In genomic region chr18:57807336-57808117, GRCh38 we compare ENCODE assay signal across 12 cellular contexts. TPM values are rescaled to one million over a fixed set of nuclear protein-coding genes. Genes with fewer than 3 reads are reported as not detected.
DNase-seq lines count a peak whose midpoint lies in the region; FAIRE-seq and TF ChIP-seq lines count a peak whose summit lies in the region.
"Had no signal": no experiment of that assay in that cellular context is flagged by ENCODE, and none has a peak within 500 bp of the region (broad histone marks: within the 10 kb centered on the region; RNA-seq: fewer than 3 reads in every experiment).

No MANE protein-coding gene starts in this region.

- no peaks in the 10 kb centered on the region for H3K27me3 ChIP-seq in endothelial cell of umbilical vein (ENCODE audit: control insufficient read depth in 2 of 2, insufficient read depth in 2 of 2, low read length in 2 of 2)
- no peaks in the 10 kb centered on the region for H3K27me3 ChIP-seq in WERI-Rb-1 (ENCODE audit: insufficient read depth, low read depth, severe bottlenecking)

- no peaks in the 10 kb centered on the region for H3K9me1 ChIP-seq in endothelial cell of umbilical vein (replicated peaks; ENCODE audit: control insufficient read depth, extremely low read depth, insufficient read depth, low read length)

- no peak for FAIRE-seq in endothelial cell of umbilical vein (lab: Jason Lieb, UNC)

- no peaks in the 10 kb centered on the region for H3K36me3 Mint-ChIP-seq in osteocyte (ENCODE audit: unreplicated experiment)

- H3K4me1 Mint-ChIP-seq in osteocyte (ENCODE audit: unreplicated experiment): peaks cover 40% of the 10 kb centered on the region
- H3K4me1 Mint-ChIP-seq: nephron progenitor cell had no signal

- dilution Hi-C loops in endothelial cell of umbilical vein (cut with MboI; ENCODE audit: extremely low pct_ligation_motif_present, low sequenced_read_pairs): no loop called here

- H3K27ac ChIP-seq in endothelial cell of umbilical vein (ENCODE audit: insufficient read depth, low read depth, low read length): peak overlapping the region; percentile 93
- H3K27ac ChIP-seq in WERI-Rb-1: no peak overlapping the region

- CTCF ChIA-PET in endothelial cell of umbilical vein (lab: Charles Lee): interaction anchor here (0.6 to 1.6 kb wide), 11 partner anchors 12 to 314 kb away, joined by 3 to 6 read pairs (median 4); no protein-coding TSS in a partner anchor

- H3K9me3 ChIP-seq in endothelial cell of umbilical vein (replicated peaks; ENCODE audit: control insufficient read depth, insufficient read depth, low read length) (no peaks in the 10 kb centered on the region), WERI-Rb-1 (ENCODE audit: severe bottlenecking) (peaks cover 15% of the 10 kb centered on the region)

- no peaks in the 10 kb centered on the region for H4K20me1 ChIP-seq in endothelial cell of umbilical vein (replicated peaks; ENCODE audit: control insufficient read depth, extremely low read depth, insufficient read depth, low read length)

- TF ChIP-seq CTCF in AG10803 (conservative IDR thresholded peaks at IDR 0.05; ENCODE audit: low read length) (no peak), endothelial cell of umbilical vein (IDR thresholded peaks at IDR 0.05; ENCODE audit: extremely low read depth in 1 of 2, insufficient read depth in 1 of 2, low read depth in 1 of 2, low read length in 2 of 2) (no peak), osteocyte (IDR thresholded peaks at IDR 0.05) (no peak), WERI-Rb-1 (IDR thresholded peaks at IDR 0.05; ENCODE audit: low read depth, low read length) (no peak)

- H3K4me1 ChIP-seq in endothelial cell of umbilical vein (ENCODE audit: control insufficient read depth, extremely low read depth, insufficient read depth, low read length): peaks cover 43% of the 10 kb centered on the region

- H3K9ac ChIP-seq in endothelial cell of umbilical vein (replicated peaks; ENCODE audit: extremely low read depth, insufficient read depth, low read length): peak overlapping the region; percentile 78

- peak overlapping the region; percentile 92 for H3K27ac Mint-ChIP-seq in osteocyte (ENCODE audit: unreplicated experiment)
- H3K27ac Mint-ChIP-seq: nephron progenitor cell had no signal

- no peaks in the 10 kb centered on the region for H3K36me3 ChIP-seq in endothelial cell of umbilical vein (ENCODE audit: control insufficient read depth in 2 of 2, extremely low read depth in 1 of 2, insufficient read depth in 2 of 2, low read length in 2 of 2)
- no peaks in the 10 kb centered on the region for H3K36me3 ChIP-seq in WERI-Rb-1

- H3K4me3 ChIP-seq in AG10803 (ENCODE audit: low read length) (peak overlapping the region; percentile 0; the same call in 1 of the 2 replicates), endothelial cell of umbilical vein (replicated peaks in 1 of 3; ENCODE audit: insufficient read depth in 1 of 3, low read depth in 1 of 3, low read length in 3 of 3) (peak overlapping the region in 1 of 3 experiments; percentile 23), WERI-Rb-1 (ENCODE audit: low read depth, low read length) (no peak overlapping the region)

- TF ChIP-seq POLR2A in endothelial cell of umbilical vein (IDR thresholded peaks at IDR 0.05; ENCODE audit: low read depth, low read length): no peak

- POLR2A ChIA-PET in endothelial cell of umbilical vein (lab: Charles Lee): interaction anchor here (1.1 to 1.3 kb wide), 3 partner anchors 10 to 23 kb away, joined by 3 read pairs; no protein-coding TSS in a partner anchor

- DNase-seq in AG10803 (ENCODE audit: low read depth) (peak; percentile 88), NCI-H1048 (lab: John Stamatoyannopoulos, UW) (peak; percentile 33), endothelial cell of umbilical vein (ENCODE audit: low read depth, low spot score) (peak; percentile 88), osteocyte (ENCODE audit: extremely low spot score, unreplicated experiment) (no peak), WERI-Rb-1 (no peak), ureter (ENCODE audit: low spot score) (no peak), HPDE6-E6E7 (ENCODE audit: extremely low spot score) (no peak)
- no peak for DNase-seq in effector CD8-positive, alpha-beta T cell (lab: John Stamatoyannopoulos, UW)
- DNase-seq: activated T-cell treated with anti-CD3 and anti-CD28 coated beads, Interleukin-2, amount 50 U/mL, for 1 hour; NCI-H146; nephron progenitor cell; stimulated activated CD4-positive, alpha-beta T cell treated with anti-CD3 and anti-CD28 coated beads, Interleukin-2, amount 100 ng/mL, for 24 hours had no signal

- intact Hi-C loops in endothelial cell of umbilical vein (cut with micrococcal nuclease): loop anchor here (1.0 to 2.0 kb wide), 5 partner anchors 13 to 177 kb away; no protein-coding TSS in a partner anchor

- H3K27me3 Mint-ChIP-seq in osteocyte (ENCODE audit: unreplicated experiment): no peaks in the 10 kb centered on the region

- H3K9me3 Mint-ChIP-seq in osteocyte (ENCODE audit: unreplicated experiment): no peaks in the 10 kb centered on the region

- BruUV-seq in endothelial cell of umbilical vein (replicated peaks; lab: Mats Ljungman, UMichigan): TSS peak; percentile 41

- H3K4me3 Mint-ChIP-seq in osteocyte (ENCODE audit: unreplicated experiment): no peak overlapping the region
- H3K4me3 Mint-ChIP-seq: nephron progenitor cell had no signal

- H3K79me2 ChIP-seq in endothelial cell of umbilical vein (ENCODE audit: control insufficient read depth, insufficient read depth, low read length): peaks cover 2% of the 10 kb centered on the region

- no peak overlapping the region for H2AFZ ChIP-seq in endothelial cell of umbilical vein (ENCODE audit: low read depth, low read length)

- peak overlapping the region; percentile 73 for H3K4me2 ChIP-seq in endothelial cell of umbilical vein (ENCODE audit: insufficient read depth, low read length)

TF ChIP-seq in endothelial cell of umbilical vein, 7 proteins besides CTCF, POLR2A, EP300 and RAD21:
- TF ChIP-seq FOS (IDR thresholded peaks at IDR 0.05; ENCODE audit: borderline replicate concordance, insufficient read depth, low read length): peak; percentile 33
- peak; percentile 87 for TF ChIP-seq GATA2 (IDR thresholded peaks at IDR 0.05; ENCODE audit: insufficient read depth, insufficient read length, low read depth, low read length)
- TF ChIP-seq JUN (IDR thresholded peaks at IDR 0.05; ENCODE audit: borderline replicate concordance, insufficient read depth, insufficient read length, low read depth): peak; percentile 78
- no peak for TF ChIP-seq EZH2 (IDR thresholded peaks at IDR 0.05; ENCODE audit: borderline replicate concordance, low read depth, low read length, severe bottlenecking)
- no peak for TF ChIP-seq POLR2AphosphoS5 (IDR thresholded peaks at IDR 0.05; ENCODE audit: insufficient read depth, low read depth, low read length)
- TF ChIP-seq MYC (IDR thresholded peaks at IDR 0.05; ENCODE audit: low read depth, low read length): no peak

RNA-seq across cellular contexts. Expression of gene ATP8B1, which starts 4.4 kb away (rescaled TPM):
- total RNA-seq in endothelial cell of umbilical vein (86.5 and 100 TPM in 2 replicates), osteocyte (38.5 and 38.7 TPM in 2 replicates), ureter (171 TPM)
- 42.7 and 49.3 TPM in 2 replicates for polyA plus RNA-seq in endothelial cell of umbilical vein
- polyA plus RNA-seq in endothelial cell of umbilical vein (2011; cell fraction: cytosol; rRNA removed): 32.7 and 33.4 TPM in 2 replicates
- 82.2 and 90.1 TPM in 2 replicates for polyA plus RNA-seq in endothelial cell of umbilical vein (2011; cell fraction: nucleus; rRNA removed)
- 17.7 and 27.5 TPM in 2 replicates for polyA plus RNA-seq in endothelial cell of umbilical vein (2012)
- polyA minus RNA-seq in endothelial cell of umbilical vein: 164 and 167 TPM in 2 replicates
- 0.72 TPM for polyA minus RNA-seq in endothelial cell of umbilical vein (2011; cell fraction: cytosol; rRNA and poly(A)+ RNA removed)
- 135 and 183 TPM in 2 replicates for polyA minus RNA-seq in endothelial cell of umbilical vein (2011; cell fraction: nucleus; rRNA and poly(A)+ RNA removed)

Comparison
In these comparisons a context has a peak if more than half of its experiments do, and no peak if none do; other contexts are left out.
1. DNase-seq: peak in AG10803 (single experiment), NCI-H1048 (single experiment) and endothelial cell of umbilical vein (single experiment); none in osteocyte (single experiment), WERI-Rb-1 (single experiment), ureter (single experiment), HPDE6-E6E7 (single experiment) and effector CD8-positive, alpha-beta T cell (single experiment).